8 cellular contexts compared by ENCODE assay signal in genomic region chr19:48623556-48624066, GRCh38. TPM values are rescaled to one million over a fixed set of nuclear protein-coding genes. Genes with fewer than 3 reads are reported as not detected.
DNase-seq lines count a peak whose midpoint lies in the region; ATAC-seq and TF ChIP-seq lines count a peak whose summit lies in the region.

No MANE protein-coding gene starts in this region.

- H3K4me3 ChIP-seq in iPS-15b (ENCODE audit: low read depth, low read length) = peak overlapping the region; percentile 41
- H3K4me3 ChIP-seq in stomach = peak overlapping the region; percentile 23 to 49 (median 48)

- TF ChIP-seq CTCF in stomach (IDR thresholded peaks at IDR 0.05) = no peak

- peaks cover 3% of the 10 kb centered on the region for H3K36me3 ChIP-seq in iPS-15b (ENCODE audit: control insufficient read depth, insufficient read depth, low read length)
- H3K36me3 ChIP-seq in stomach = peaks cover 0 to 29% (median 8%) of the 10 kb centered on the region in 4 donors

- H3K27ac Mint-ChIP-seq in activated CD4-positive, alpha-beta memory T cell treated with anti-CD3 and anti-CD28 coated beads, Interleukin-2, amount 10 ng/mL, durations not matched to agents 7 days and 5 days = peak overlapping the region; percentile 86

- no peak for TF ChIP-seq POLR2A in stomach (IDR thresholded peaks at IDR 0.05)

- H3K27me3 Mint-ChIP-seq in activated CD4-positive, alpha-beta memory T cell treated with anti-CD3 and anti-CD28 coated beads, Interleukin-2, amount 10 ng/mL, durations not matched to agents 7 days and 5 days = no peaks in the 10 kb centered on the region

- intact Hi-C loops in stomach (cut with DNase I; ENCODE audit: low total_unique reads) = no loop called here

- POLR2A ChIA-PET in activated CD4-positive, alpha-beta memory T cell treated with anti-CD3 and anti-CD28 coated beads, Interleukin-2, amount 10 ng/mL, durations not matched to agents 7 days and 5 days (lab: Charles Lee) = interaction anchor here (0.6 to 1.9 kb wide), 5 partner anchors 9 to 116 kb away, joined by 3 to 15 read pairs (median 6); partner anchors contain the start of genes CA11 and FAM83E

- peaks cover 53% of the 10 kb centered on the region for H3K4me1 Mint-ChIP-seq in activated CD4-positive, alpha-beta memory T cell treated with anti-CD3 and anti-CD28 coated beads, Interleukin-2, amount 10 ng/mL, durations not matched to agents 7 days and 5 days

- WGBS in stomach, 5 donors = 25 to 34% (median 28%) methylated on average over 8 of the region's 8 CpGs

- H3K27ac ChIP-seq in stomach = peak overlapping the region; percentile 78 to 93 (median 87)

- TF ChIP-seq EP300 in stomach (IDR thresholded peaks at IDR 0.05) = no peak

- no peaks in the 10 kb centered on the region for H3K9me3 Mint-ChIP-seq in activated CD4-positive, alpha-beta memory T cell treated with anti-CD3 and anti-CD28 coated beads, Interleukin-2, amount 10 ng/mL, durations not matched to agents 7 days and 5 days

- ATAC-seq in HG03432 (IDR thresholded peaks at IDR 0.05; ENCODE audit: unreplicated experiment) = no peak

- H3K27me3 ChIP-seq in iPS-15b (ENCODE audit: control insufficient read depth, insufficient read depth, low read length) = no peaks in the 10 kb centered on the region
- H3K27me3 ChIP-seq in stomach = no peaks in the 10 kb centered on the region

- no peak overlapping the region for H3K9ac ChIP-seq in iPS-15b (ENCODE audit: low read depth, low read length)

- H3K4me1 ChIP-seq in iPS-15b (ENCODE audit: control insufficient read depth, insufficient read depth, low read length) (peaks cover 4% of the 10 kb centered on the region), stomach (peaks cover 23 to 76% (median 57%) of the 10 kb centered on the region in 4 donors)

- peak; percentile 50 for DNase-seq in NCI-H748 (lab: John Stamatoyannopoulos, UW; ENCODE audit: unreplicated experiment)
- no peak for DNase-seq in NCI-H748 treated with DMSO at 0.1 percent for 48 hours (lab: John Stamatoyannopoulos, UW)
- DNase-seq in activated CD4-positive, alpha-beta memory T cell treated with anti-CD3 and anti-CD28 coated beads, Interleukin-2, amount 10 ng/mL, durations not matched to agents 7 days and 5 days = no peak
- no peak for DNase-seq in stomach
- no peak for DNase-seq in GOT3 (lab: John Stamatoyannopoulos, UW)
- no peak for DNase-seq in GM19238 (ENCODE audit: insufficient read length, low spot score)

- H3K9me3 ChIP-seq in iPS-15b (ENCODE audit: control insufficient read depth, insufficient read depth, low read length) = no peaks in the 10 kb centered on the region
- H3K9me3 ChIP-seq in stomach = no peaks in the 10 kb centered on the region

- H3K36me3 Mint-ChIP-seq in activated CD4-positive, alpha-beta memory T cell treated with anti-CD3 and anti-CD28 coated beads, Interleukin-2, amount 10 ng/mL, durations not matched to agents 7 days and 5 days (ENCODE audit: low read depth) = peaks cover 31% of the 10 kb centered on the region

- peak overlapping the region; percentile 71 for H3K4me3 Mint-ChIP-seq in activated CD4-positive, alpha-beta memory T cell treated with anti-CD3 and anti-CD28 coated beads, Interleukin-2, amount 10 ng/mL, durations not matched to agents 7 days and 5 days

- CTCF ChIA-PET in activated CD4-positive, alpha-beta memory T cell treated with anti-CD3 and anti-CD28 coated beads, Interleukin-2, amount 10 ng/mL, durations not matched to agents 7 days and 5 days (lab: Charles Lee) = interaction anchor here (0.6 to 1.9 kb wide), 4 partner anchors 10 to 370 kb away, joined by 3 to 11 read pairs (median 6); partner anchors contain the start of genes DBP, GYS1 and RUVBL2

RNA-seq across cellular contexts. Expression of gene SPHK2, which starts 4.3 kb away (rescaled TPM):
- total RNA-seq in activated CD4-positive, alpha-beta memory T cell treated with anti-CD3 and anti-CD28 coated beads, Interleukin-2, amount 10 ng/mL, durations not matched to agents 7 days and 5 days = 10 to 100 TPM; 27.7 to 29.5 TPM
- total RNA-seq in stomach = 100 to 1,000 TPM in 1 of 5 donors, 10 to 100 TPM in 4; 10.6 to 156 (median 19.2) TPM
- 10 to 100 TPM in 2 of 3 donors, 1 to 10 TPM in 1; 9.4 to 20.5 (median 19.9) TPM for polyA plus RNA-seq in stomach

RNA-seq across cellular contexts. Expression of gene RPL18, which starts 4.6 kb away (rescaled TPM):
- total RNA-seq in activated CD4-positive, alpha-beta memory T cell treated with anti-CD3 and anti-CD28 coated beads, Interleukin-2, amount 10 ng/mL, durations not matched to agents 7 days and 5 days = 1,000 to 10,000 TPM; 1,511 to 1,528 TPM
- total RNA-seq in stomach = 1,000 to 10,000 TPM; 1,272 to 3,316 (median 1,768) TPM
- polyA plus RNA-seq in stomach = 1,000 to 10,000 TPM; 2,771 to 3,739 (median 3,620) TPM

RNA-seq across cellular contexts. Expression of gene FAM83E, which starts 8.7 kb away (rescaled TPM):
- 1 to 10 TPM; 1.3 to 2.6 TPM for total RNA-seq in activated CD4-positive, alpha-beta memory T cell treated with anti-CD3 and anti-CD28 coated beads, Interleukin-2, amount 10 ng/mL, durations not matched to agents 7 days and 5 days
- 100 to 1,000 TPM in 2 of 5 donors, 10 to 100 TPM in 3; 17.5 to 275 (median 56.0) TPM for total RNA-seq in stomach
- 10 to 100 TPM; 13.3 to 62.5 (median 15.4) TPM for polyA plus RNA-seq in stomach

RNA-seq across cellular contexts. Expression of gene DBP, which starts 13.6 kb away (rescaled TPM):
- total RNA-seq in activated CD4-positive, alpha-beta memory T cell treated with anti-CD3 and anti-CD28 coated beads, Interleukin-2, amount 10 ng/mL, durations not matched to agents 7 days and 5 days = 10 to 100 TPM; 18.7 to 19.1 TPM
- total RNA-seq in stomach = 10 to 100 TPM in 1 of 5 donors, 1 to 10 TPM in 3, not detected in 1; 7.2 to 21.7 (median 9.7) TPM
- polyA plus RNA-seq in stomach = 10 to 100 TPM in 1 of 3 donors, 1 to 10 TPM in 2; 4.2 to 29.0 (median 9.2) TPM

RNA-seq across cellular contexts. Expression of gene SPACA4, which starts 17.1 kb away (rescaled TPM):
- total RNA-seq in activated CD4-positive, alpha-beta memory T cell treated with anti-CD3 and anti-CD28 coated beads, Interleukin-2, amount 10 ng/mL, durations not matched to agents 7 days and 5 days = not detected
- total RNA-seq in stomach = not detected
- polyA plus RNA-seq in stomach = not detected

Comparison
In these comparisons a context has a peak if more than half of its experiments do, and no peak if none do; other contexts are left out.
1. RNA of gene FAM83E, which starts 8.7 kb away (total RNA-seq): 17.5 to 275 TPM in stomach; 1.3 to 2.6 TPM in activated CD4-positive, alpha-beta memory T cell treated with anti-CD3 and anti-CD28 coated beads, Interleukin-2, amount 10 ng/mL, durations not matched to agents 7 days and 5 days; every median in the first group is over 4 times any median in the second.